Comparison of ENCODE assay signal across 20 cellular contexts in genomic region chr14:32524609-32525391, GRCh38.
DNase-seq lines count a peak whose midpoint lies in the region; FAIRE-seq lines count a peak whose summit lies in the region.
"Had no signal": no experiment of that assay in that cellular context is flagged by ENCODE, and none has a peak within 500 bp of the region (broad histone marks: within the 10 kb centered on the region; RNA-seq: fewer than 3 reads in every experiment).

No MANE protein-coding gene starts in this region.

- H3K4me3 Mint-ChIP-seq in activated T-cell treated with anti-CD3 and anti-CD28 coated beads, Interleukin-2, amount 50 U/mL, for 24 hours: no peak overlapping the region
- H3K4me3 Mint-ChIP-seq: activated naive CD4-positive, alpha-beta T cell treated with anti-CD3 and anti-CD28 coated beads, Interleukin-2, amount 10 ng/mL, durations not matched to agents 7 days and 5 days had no signal

- H3K9me3 Mint-ChIP-seq in activated T-cell treated with anti-CD3 and anti-CD28 coated beads, Interleukin-2, amount 50 U/mL, for 24 hours: peaks cover 4% of the 10 kb centered on the region
- H3K9me3 Mint-ChIP-seq: activated naive CD4-positive, alpha-beta T cell treated with anti-CD3 and anti-CD28 coated beads, Interleukin-2, amount 10 ng/mL, durations not matched to agents 7 days and 5 days had no signal

- no peak overlapping the region for H3K27ac Mint-ChIP-seq in activated T-cell treated with anti-CD3 and anti-CD28 coated beads, Interleukin-2, amount 50 U/mL, for 24 hours
- H3K27ac Mint-ChIP-seq: activated naive CD4-positive, alpha-beta T cell treated with anti-CD3 and anti-CD28 coated beads, Interleukin-2, amount 10 ng/mL, durations not matched to agents 7 days and 5 days had no signal

- H3K27me3 Mint-ChIP-seq in activated T-cell treated with anti-CD3 and anti-CD28 coated beads, Interleukin-2, amount 50 U/mL, for 24 hours: peaks cover 1% of the 10 kb centered on the region
- H3K27me3 Mint-ChIP-seq: activated naive CD4-positive, alpha-beta T cell treated with anti-CD3 and anti-CD28 coated beads, Interleukin-2, amount 10 ng/mL, durations not matched to agents 7 days and 5 days had no signal

- H3K36me3 Mint-ChIP-seq in activated T-cell treated with anti-CD3 and anti-CD28 coated beads, Interleukin-2, amount 50 U/mL, for 24 hours (ENCODE audit: low read depth): no peaks in the 10 kb centered on the region
- H3K36me3 Mint-ChIP-seq: activated naive CD4-positive, alpha-beta T cell treated with anti-CD3 and anti-CD28 coated beads, Interleukin-2, amount 10 ng/mL, durations not matched to agents 7 days and 5 days had no signal

- peak; percentile 64 for FAIRE-seq in frontal cortex (lab: Jason Lieb, UNC)
- FAIRE-seq: bronchial epithelial cell had no signal

- DNase-seq in H4 (ENCODE audit: low spot score) (peak; percentile 22), astrocyte of the hippocampus (ENCODE audit: low read depth, low spot score) (peak; percentile 44), frontal cortex (ENCODE audit: low spot score in 2 of 2) (no peak), NCI-H82 (lab: John Stamatoyannopoulos, UW) (no peak), NCI-H1105 (lab: John Stamatoyannopoulos, UW) (no peak)
- no peak for DNase-seq in activated T-cell treated with anti-CD3 and anti-CD28 coated beads, Interleukin-2, amount 50 U/mL, for 24 hours
- no peak for DNase-seq in stimulated activated CD4-positive, alpha-beta T cell treated with anti-CD3 and anti-CD28 coated beads, Interleukin-4, amount 100 ng/mL, for 1 hour
- DNase-seq: activated naive CD4-positive, alpha-beta T cell treated with anti-CD3 and anti-CD28 coated beads, Interleukin-2, amount 10 ng/mL, durations not matched to agents 7 days and 5 days; BE2C; Calu3; effector memory CD4-positive, alpha-beta T cell; HCEC 1CT; left cardiac atrium; mucosa of descending colon; NCI-H187 treated with DMSO at 0.1 percent for 48 hours; NCI-H446; NK-92 treated with Interleukin-12 subunit alpha and Interleukin-12 subunit beta, amount 100 ng/mL, for 24 hours had no signal

- no peaks in the 10 kb centered on the region for H3K9me3 ChIP-seq in skeletal muscle tissue (ENCODE audit: control insufficient read depth in 3 of 3, low read length in 3 of 3)
- H3K9me3 ChIP-seq: BE2C, mucosa of descending colon had no signal

- H3K4me1 ChIP-seq in skeletal muscle tissue (ENCODE audit: control insufficient read depth in 3 of 3, insufficient read depth in 3 of 3, low read length in 3 of 3): peaks cover 0 to 3% (median 0%) of the 10 kb centered on the region in 3 donors
- H3K4me1 ChIP-seq: BE2C had no signal

- no peaks in the 10 kb centered on the region for H3K27me3 ChIP-seq in skeletal muscle tissue (ENCODE audit: control insufficient read depth in 3 of 3, insufficient read depth in 3 of 3, low read length in 3 of 3)

- H3K36me3 ChIP-seq in skeletal muscle tissue (ENCODE audit: control insufficient read depth in 3 of 3, insufficient read depth in 3 of 3, low read length in 3 of 3): no peaks in the 10 kb centered on the region
- H3K36me3 ChIP-seq: BE2C had no signal

- H3K27ac ChIP-seq in skeletal muscle tissue (ENCODE audit: low read depth, low read length): peak overlapping the region; percentile 1
- H3K27ac ChIP-seq: HL-60 had no signal

- no peak overlapping the region for H3K9ac ChIP-seq in skeletal muscle tissue (ENCODE audit: low read depth in 1 of 3, low read length in 3 of 3)

- no peaks in the 10 kb centered on the region for H3K4me1 Mint-ChIP-seq in activated T-cell treated with anti-CD3 and anti-CD28 coated beads, Interleukin-2, amount 50 U/mL, for 24 hours (ENCODE audit: low read depth)
- H3K4me1 Mint-ChIP-seq: activated naive CD4-positive, alpha-beta T cell treated with anti-CD3 and anti-CD28 coated beads, Interleukin-2, amount 10 ng/mL, durations not matched to agents 7 days and 5 days had no signal

- H3K4me3 ChIP-seq in skeletal muscle tissue (ENCODE audit: low read length in 3 of 3): no peak overlapping the region
- H3K4me3 ChIP-seq: mucosa of descending colon had no signal

Comparison
In these comparisons a context has a peak if more than half of its experiments do, and no peak if none do; other contexts are left out.
1. DNase-seq: peak in H4 (single experiment) and astrocyte of the hippocampus (single experiment); none in frontal cortex (0 of 2), activated T-cell treated with anti-CD3 and anti-CD28 coated beads, Interleukin-2, amount 50 U/mL, for 24 hours (single experiment), stimulated activated CD4-positive, alpha-beta T cell treated with anti-CD3 and anti-CD28 coated beads, Interleukin-4, amount 100 ng/mL, for 1 hour (single experiment), NCI-H82 (single experiment) and NCI-H1105 (single experiment).